Comparison of ENCODE assay signal across 25 cellular contexts in the genomic region with DNA sequence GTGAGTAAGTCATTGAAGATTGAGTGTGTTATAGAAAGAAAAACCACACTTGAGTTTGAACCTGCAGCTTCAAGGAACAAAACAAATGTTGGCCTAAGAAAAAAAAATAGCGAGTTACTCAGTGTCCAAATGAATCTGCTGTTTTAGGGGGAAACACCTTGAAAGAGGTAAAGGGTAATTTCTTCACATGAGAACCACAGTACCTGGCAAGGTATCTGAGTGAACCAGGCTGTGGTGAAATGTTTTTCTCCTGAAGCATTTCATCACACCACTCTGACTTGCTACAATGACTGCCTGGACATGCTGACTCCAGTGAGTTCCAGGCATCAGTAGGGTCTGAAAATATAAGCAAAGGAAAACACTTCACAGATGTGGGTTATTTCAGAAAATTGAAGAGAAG.
DNase-seq lines count a peak whose midpoint lies in the region; ATAC-seq and TF ChIP-seq lines count a peak whose summit lies in the region.
"Had no signal": no experiment of that assay in that cellular context is flagged by ENCODE, and none has a peak within 500 bp of the region (broad histone marks: within the 10 kb centered on the region; RNA-seq: fewer than 3 reads in every experiment).

No MANE protein-coding gene starts in this region.

- H3K36me3 Mint-ChIP-seq in activated T-cell treated with anti-CD3 and anti-CD28 coated beads, Interleukin-2, amount 50 U/mL, for 4 hours (ENCODE audit: insufficient read depth) = no peaks in the 10 kb centered on the region
- H3K36me3 Mint-ChIP-seq in activated T-cell treated with anti-CD3 and anti-CD28 coated beads, Interleukin-2, amount 50 U/mL, for 24 hours (ENCODE audit: low read depth) = no peaks in the 10 kb centered on the region

- H3K27me3 ChIP-seq in RWPE2 (ENCODE audit: insufficient read depth, poor library complexity, severe bottlenecking) = no peaks in the 10 kb centered on the region
- H3K27me3 ChIP-seq: adrenal gland, BLaER1, heart left ventricle had no signal

- no peak for DNase-seq in activated T-cell treated with anti-CD3 and anti-CD28 coated beads, Interleukin-2, amount 50 U/mL, for 4 hours
- DNase-seq in activated T-cell treated with anti-CD3 and anti-CD28 coated beads, Interleukin-2, amount 50 U/mL, for 24 hours = no peak
- DNase-seq in RWPE2 (ENCODE audit: low spot score) = no peak
- DNase-seq in iris pigment epithelial cell (ENCODE audit: low read depth) = peak; percentile 15
- DNase-seq in stimulated activated naive CD8-positive, alpha-beta T cell treated with anti-CD3 and anti-CD28 coated beads, Interleukin-15, Interleukin-2, amounts not matched to agents 100 U/mL and 50 U/mL, for 24 hours = no peak
- DNase-seq in MV-4-11 (lab: John Stamatoyannopoulos, UW) = no peak
- DNase-seq in glomerular visceral epithelial cell (ENCODE audit: extremely low spot score) = no peak
- DNase-seq in NK-92 (lab: John Stamatoyannopoulos, UW; ENCODE audit: unreplicated experiment) = no peak
- DNase-seq: ACHN; activated CD8-positive, alpha-beta memory T cell treated with anti-CD3 and anti-CD28 coated beads, Interleukin-2, amount 10 ng/mL, durations not matched to agents 7 days and 5 days; adrenal gland; heart left ventricle; HFFc6; Kasumi-1; NCI-H1048; NCI-H187 treated with DMSO at 0.1 percent for 48 hours; NCI-H748 treated with DMSO at 0.1 percent for 48 hours; stimulated activated CD4-positive, alpha-beta T cell treated with anti-CD3 and anti-CD28 coated beads, Interleukin-4, amount 100 ng/mL, for 1 hour; trophoblast cell had no signal

- no peak overlapping the region for H3K27ac ChIP-seq in RWPE2 (ENCODE audit: poor library complexity, severe bottlenecking)
- H3K27ac ChIP-seq: adrenal gland, BLaER1, heart left ventricle had no signal

- no peak overlapping the region for H3K4me3 ChIP-seq in RWPE2 (ENCODE audit: severe bottlenecking)
- H3K4me3 ChIP-seq: adrenal gland, BLaER1, heart left ventricle, smooth muscle cell had no signal

- peaks cover 25% of the 10 kb centered on the region for H3K4me1 Mint-ChIP-seq in activated T-cell treated with anti-CD3 and anti-CD28 coated beads, Interleukin-2, amount 50 U/mL, for 4 hours (ENCODE audit: low read depth)
- peaks cover 39% of the 10 kb centered on the region for H3K4me1 Mint-ChIP-seq in activated T-cell treated with anti-CD3 and anti-CD28 coated beads, Interleukin-2, amount 50 U/mL, for 24 hours (ENCODE audit: low read depth)

- no peaks in the 10 kb centered on the region for H3K36me3 ChIP-seq in RWPE2 (ENCODE audit: low read depth)
- H3K36me3 ChIP-seq: adrenal gland, BLaER1, heart left ventricle had no signal

- no peak overlapping the region for H3K4me3 Mint-ChIP-seq in activated T-cell treated with anti-CD3 and anti-CD28 coated beads, Interleukin-2, amount 50 U/mL, for 4 hours
- no peak overlapping the region for H3K4me3 Mint-ChIP-seq in activated T-cell treated with anti-CD3 and anti-CD28 coated beads, Interleukin-2, amount 50 U/mL, for 24 hours
- H3K4me3 Mint-ChIP-seq: activated CD8-positive, alpha-beta memory T cell treated with anti-CD3 and anti-CD28 coated beads, Interleukin-2, amount 10 ng/mL, durations not matched to agents 7 days and 5 days; dendritic cell treated with granulocyte-macrophage colony-stimulating factor and Interleukin-4, amounts not matched to agents 40 ng/mL and 50 ng/mL, for 4 days; HFFc6; neural crest cell; stimulated activated naive CD8-positive, alpha-beta T cell treated with anti-CD3 and anti-CD28 coated beads, Interleukin-15, Interleukin-2, amounts not matched to agents 100 ng/mL and 50 ng/mL, for 24 hours had no signal

- TF ChIP-seq CTCF in RWPE2 (IDR thresholded peaks at IDR 0.05; ENCODE audit: poor library complexity, severe bottlenecking) = no peak

- peak; percentile 61 to 72 for ATAC-seq in activated T-cell treated with anti-CD3 and anti-CD28 coated beads, Interleukin-2, amount 50 U/mL, for 4 hours
- peak; percentile 73 for ATAC-seq in RWPE2 (ENCODE audit: low read depth)
- peak; percentile 40 for ATAC-seq in stimulated activated naive CD8-positive, alpha-beta T cell treated with anti-CD3 and anti-CD28 coated beads, Interleukin-15, Interleukin-2, amounts not matched to agents 100 U/mL and 50 U/mL, for 24 hours
- ATAC-seq: activated CD8-positive, alpha-beta memory T cell treated with anti-CD3 and anti-CD28 coated beads, Interleukin-2, amount 10 ng/mL, durations not matched to agents 7 days and 5 days; heart left ventricle; Right ventricle myocardium inferior had no signal

- no peaks in the 10 kb centered on the region for H3K9me3 ChIP-seq in RWPE2 (ENCODE audit: severe bottlenecking)
- H3K9me3 ChIP-seq: adrenal gland, BLaER1, heart left ventricle had no signal

- H3K27ac Mint-ChIP-seq in activated T-cell treated with anti-CD3 and anti-CD28 coated beads, Interleukin-2, amount 50 U/mL, for 24 hours = no peak overlapping the region
- H3K27ac Mint-ChIP-seq: activated CD8-positive, alpha-beta memory T cell treated with anti-CD3 and anti-CD28 coated beads, Interleukin-2, amount 10 ng/mL, durations not matched to agents 7 days and 5 days; dendritic cell treated with granulocyte-macrophage colony-stimulating factor and Interleukin-4, amounts not matched to agents 40 ng/mL and 50 ng/mL, for 4 days; HFFc6; stimulated activated naive CD8-positive, alpha-beta T cell treated with anti-CD3 and anti-CD28 coated beads, Interleukin-15, Interleukin-2, amounts not matched to agents 100 ng/mL and 50 ng/mL, for 24 hours had no signal

- peaks cover 10% of the 10 kb centered on the region for H3K4me1 ChIP-seq in RWPE2 (ENCODE audit: insufficient read depth, poor library complexity, severe bottlenecking)

- H3K27me3 Mint-ChIP-seq in activated T-cell treated with anti-CD3 and anti-CD28 coated beads, Interleukin-2, amount 50 U/mL, for 4 hours (ENCODE audit: low read depth) = no peaks in the 10 kb centered on the region
- H3K27me3 Mint-ChIP-seq in activated T-cell treated with anti-CD3 and anti-CD28 coated beads, Interleukin-2, amount 50 U/mL, for 24 hours = no peaks in the 10 kb centered on the region
- H3K27me3 Mint-ChIP-seq: activated CD8-positive, alpha-beta memory T cell treated with anti-CD3 and anti-CD28 coated beads, Interleukin-2, amount 10 ng/mL, durations not matched to agents 7 days and 5 days; stimulated activated naive CD8-positive, alpha-beta T cell treated with anti-CD3 and anti-CD28 coated beads, Interleukin-15, Interleukin-2, amounts not matched to agents 100 ng/mL and 50 ng/mL, for 24 hours had no signal

- H3K9me3 Mint-ChIP-seq in activated T-cell treated with anti-CD3 and anti-CD28 coated beads, Interleukin-2, amount 50 U/mL, for 4 hours = no peaks in the 10 kb centered on the region
- H3K9me3 Mint-ChIP-seq in activated T-cell treated with anti-CD3 and anti-CD28 coated beads, Interleukin-2, amount 50 U/mL, for 24 hours = no peaks in the 10 kb centered on the region
- H3K9me3 Mint-ChIP-seq: dendritic cell treated with granulocyte-macrophage colony-stimulating factor and Interleukin-4, amounts not matched to agents 40 ng/mL and 50 ng/mL, for 4 days; HFFc6; neural crest cell; stimulated activated naive CD8-positive, alpha-beta T cell treated with anti-CD3 and anti-CD28 coated beads, Interleukin-15, Interleukin-2, amounts not matched to agents 100 ng/mL and 50 ng/mL, for 24 hours had no signal
